25 cellular contexts compared by ENCODE assay signal in genomic region chr1:20610950-20611349, GRCh38. TPM values are rescaled to one million over a fixed set of nuclear protein-coding genes. Genes with fewer than 3 reads are reported as not detected.
DNase-seq lines count a peak whose midpoint lies in the region; ATAC-seq, FAIRE-seq and TF ChIP-seq lines count a peak whose summit lies in the region.
"Had no signal": no experiment of that assay in that cellular context is flagged by ENCODE, and none has a peak within 500 bp of the region (broad histone marks: within the 10 kb centered on the region; RNA-seq: fewer than 3 reads in every experiment).

No MANE protein-coding gene starts in this region.

- CTCF ChIA-PET in A549 (lab: Yijun Ruan, JAX) (interaction anchor here (1.4 kb wide), 1 partner anchor 21 kb away, joined by 3 read pairs; no protein-coding TSS in a partner anchor), HEK293 (lab: Yijun Ruan, JAX) (interaction anchor here (0.6 to 2.8 kb wide), 4 partner anchors 11 to 37 kb away, joined by 3 to 9 read pairs (median 3); no protein-coding TSS in a partner anchor), RWPE1 (lab: Yijun Ruan, JAX) (interaction anchor here (0.6 kb wide), 1 partner anchor 352 kb away, joined by 3 read pairs; no protein-coding TSS in a partner anchor)

- no peak for TF ChIP-seq CTCF in A549 (IDR thresholded peaks at IDR 0.05)
- no peak for TF ChIP-seq CTCF in HEK293 (tag by site-specific recombination; IDR thresholded peaks at IDR 0.05)
- no peak for TF ChIP-seq CTCF in RWPE1 (conservative IDR thresholded peaks at IDR 0.05; ENCODE audit: low read depth)

- no peak for TF ChIP-seq POLR2A in A549 (IDR thresholded peaks at IDR 0.05; ENCODE audit: low read length)

- H3K4me2 ChIP-seq in A549: no peak overlapping the region
- H3K4me2 ChIP-seq: BLaER1 had no signal

- H3K4me3 ChIP-seq in A549: no peak overlapping the region
- H3K4me3 ChIP-seq in HEK293 (ENCODE audit: low read depth, low read length): no peak overlapping the region
- H3K4me3 ChIP-seq: BLaER1, HAP-1 had no signal

- POLR2A ChIA-PET in A549 (lab: Yijun Ruan, JAX): no interaction called here
- POLR2A ChIA-PET in HEK293 (lab: Yijun Ruan, JAX): no interaction called here
- POLR2A ChIA-PET in RWPE1 (lab: Yijun Ruan, JAX; ENCODE audit: low non-redundant PET): no interaction called here

- H3K36me3 ChIP-seq in HEK293 (ENCODE audit: control insufficient read depth in 2 of 2, insufficient read depth in 1 of 2, low read length in 2 of 2): no peaks in the 10 kb centered on the region
- H3K36me3 ChIP-seq: BLaER1, HAP-1 had no signal

- H3K27ac ChIP-seq in A549 (peak overlapping the region; percentile 91 to 93; a peak in 5 of 6 replicates), HEK293 (ENCODE audit: extremely low read depth, low read depth, low read length) (no peak overlapping the region), RWPE1 (peak overlapping the region; percentile 85; the same call in 1 of the 2 replicates)
- H3K27ac ChIP-seq: BLaER1 had no signal

- H3K9me3 ChIP-seq in A549: no peaks in the 10 kb centered on the region
- no peaks in the 10 kb centered on the region for H3K9me3 ChIP-seq in HEK293 (ENCODE audit: control insufficient read depth, insufficient read depth, low read depth, low read length)
- H3K9me3 ChIP-seq: BLaER1, HAP-1 had no signal

- H3K4me1 ChIP-seq in A549: peaks cover 52% of the 10 kb centered on the region
- H3K4me1 ChIP-seq in HEK293 (ENCODE audit: control insufficient read depth, insufficient read depth, low read length): no peaks in the 10 kb centered on the region
- H3K4me1 ChIP-seq: BLaER1 had no signal

- no peak for TF ChIP-seq EP300 in A549 (IDR thresholded peaks at IDR 0.05)

- FAIRE-seq in A549 (lab: Jason Lieb, UNC): no peak
- FAIRE-seq: D721Med, HepG2 had no signal

- DNase-seq in A549 (ENCODE audit: low read depth in 1 of 2, low spot score in 1 of 2): no peak
- no peak for DNase-seq in RWPE1 (ENCODE audit: low spot score)
- DNase-seq in kidney tubule cell (ENCODE audit: low spot score): peak; percentile 47
- no peak for DNase-seq in Right ventricle myocardium inferior (ENCODE audit: missing footprints)
- no peak for DNase-seq in left ventricle myocardium superior
- DNase-seq: CD4-positive, CD25-positive, alpha-beta regulatory T cell; GOT3; Karpas-422; MV-4-11; NCI-H1105; NCI-H1436 treated with DMSO at 0.1 percent for 48 hours; NCI-H187 treated with DMSO at 0.1 percent for 48 hours; NCI-H2171 treated with DMSO at 0.1 percent for 48 hours; NCI-H446; NCI-H524 treated with DMSO at 0.1 percent for 48 hours; NCI-H774; NK-92 treated with Interleukin-12 subunit alpha and Interleukin-12 subunit beta, amount 100 ng/mL, for 24 hours had no signal

- intact Hi-C loops in Right ventricle myocardium inferior (cut with DNase I): no loop called here
- intact Hi-C loops in left ventricle myocardium superior (cut with micrococcal nuclease): no loop called here

- WGBS in A549 (ENCODE audit: missing lambda C conversion rate): 100% methylated on average over 2 of the region's 2 CpGs

- no peak for TF ChIP-seq RAD21 in A549 (conservative IDR thresholded peaks at IDR 0.05 in 1 of 2, IDR thresholded peaks at IDR 0.05 in 1 of 2)

- no peak for ATAC-seq in A549
- no peak for ATAC-seq in Right ventricle myocardium inferior
- no peak for ATAC-seq in left ventricle myocardium superior
- ATAC-seq in HG02885 (IDR thresholded peaks at IDR 0.05; ENCODE audit: poor library complexity, unreplicated experiment): no peak
- ATAC-seq: HepG2, SK-N-SH treated with all-trans-retinoic acid at 6 μM for 48 hours had no signal

TF ChIP-seq in A549, 52 proteins besides CTCF, POLR2A, EP300 and RAD21:
- TF ChIP-seq GATA3 (IDR thresholded peaks at IDR 0.05; ENCODE audit: borderline replicate concordance) (no peak), PHF8 (IDR thresholded peaks at IDR 0.05; ENCODE audit: borderline replicate concordance, low read depth) (no peak), RARB (CRISPR knock-in tag; IDR thresholded peaks at IDR 0.05) (no peak), ZFP36 (IDR thresholded peaks at IDR 0.05; ENCODE audit: borderline replicate concordance, partially characterized antibody) (no peak), HOXA7 (CRISPR knock-in tag; IDR thresholded peaks at IDR 0.05) (no peak), BHLHE40 (IDR thresholded peaks at IDR 0.05; ENCODE audit: low read depth, low read length) (no peak), FOSL2 (IDR thresholded peaks at IDR 0.05) (no peak), FOSL2 (CRISPR knock-in tag; IDR thresholded peaks at IDR 0.05) (no peak)

TF ChIP-seq in HEK293, 187 proteins besides CTCF, POLR2A, EP300 and RAD21:
- peak; percentile 70; the same call in 1 of the 2 replicates for TF ChIP-seq ZNF121 (tag by site-specific recombination; IDR thresholded peaks at IDR 0.05)
- no peak for TF ChIP-seq ZNF266 (tag by site-specific recombination; IDR thresholded peaks at IDR 0.05; ENCODE audit: low read depth)
- TF ChIP-seq ZBTB20 (tag by site-specific recombination; IDR thresholded peaks at IDR 0.05): no peak
- TF ChIP-seq YY2 (tag by site-specific recombination; IDR thresholded peaks at IDR 0.05): no peak

RNA-seq across cellular contexts. Expression of gene CDA, which starts 22.1 kb away (rescaled TPM):
- polyA plus RNA-seq in A549 (2011; rRNA removed) (11.2 and 12.2 TPM in 2 replicates), A549 (2017; fragmentation: RNase III; extraction: RNeasy Plus Mini Kit Qiagen cat#74134 plus additional on column Dnase treatment) (35.6 to 48.7 TPM (median 44.6 TPM) in 3 replicates)
- 24.0 and 25.0 TPM in 2 replicates for polyA plus RNA-seq in A549 (2012; cell fraction: cytosol; rRNA removed)
- polyA plus RNA-seq in A549 (2012; cell fraction: nucleus; rRNA removed): 15.2 and 17.4 TPM in 2 replicates
- polyA minus RNA-seq in A549 (2011; rRNA and poly(A)+ RNA removed): 18.8 and 24.3 TPM in 2 replicates
- total RNA-seq in Right ventricle myocardium inferior (3.2 TPM), left ventricle myocardium superior (2.9 TPM)
- total RNA-seq: CD4-positive, CD25-positive, alpha-beta regulatory T cell; MCF 10A had no signal

RNA-seq across cellular contexts. Expression of gene PINK1, which starts 22.3 kb away (rescaled TPM):
- 18.9 and 19.9 TPM in 2 replicates for polyA plus RNA-seq in A549 (2011; rRNA removed)
- polyA plus RNA-seq in A549 (2012; cell fraction: cytosol; rRNA removed): 24.1 and 29.5 TPM in 2 replicates
- polyA plus RNA-seq in A549 (2012; cell fraction: nucleus; rRNA removed): 21.1 and 21.3 TPM in 2 replicates
- 41.5 to 53.3 TPM (median 51.4 TPM) in 3 replicates for polyA plus RNA-seq in A549 (2017; fragmentation: RNase III; extraction: RNeasy Plus Mini Kit Qiagen cat#74134 plus additional on column Dnase treatment)
- polyA minus RNA-seq in A549 (2011; rRNA and poly(A)+ RNA removed): 8.2 and 9.6 TPM in 2 replicates
- total RNA-seq in Right ventricle myocardium inferior: 288 TPM
- 261 TPM for total RNA-seq in left ventricle myocardium superior

RNA-seq across cellular contexts. Expression of gene DDOST, which starts 50.2 kb away (rescaled TPM):
- 231 and 258 TPM in 2 replicates for polyA plus RNA-seq in A549 (2011; rRNA removed)
- 172 and 229 TPM in 2 replicates for polyA plus RNA-seq in A549 (2012; cell fraction: cytosol; rRNA removed)
- 154 and 173 TPM in 2 replicates for polyA plus RNA-seq in A549 (2012; cell fraction: nucleus; rRNA removed)
- 154 to 158 TPM (median 156 TPM) in 3 replicates for polyA plus RNA-seq in A549 (2017; fragmentation: RNase III; extraction: RNeasy Plus Mini Kit Qiagen cat#74134 plus additional on column Dnase treatment)
- 135 and 176 TPM in 2 replicates for polyA minus RNA-seq in A549 (2011; rRNA and poly(A)+ RNA removed)
- total RNA-seq in Right ventricle myocardium inferior: 150 TPM
- 135 TPM for total RNA-seq in left ventricle myocardium superior

RNA-seq across cellular contexts. Expression of gene FAM43B, which starts 58.6 kb away (rescaled TPM):
- 0.53 and 0.76 TPM in 2 replicates for polyA plus RNA-seq in A549 (2011; rRNA removed)
- 1.4 and 2.0 TPM in 2 replicates for polyA plus RNA-seq in A549 (2012; cell fraction: cytosol; rRNA removed)
- 3.1 and 5.4 TPM in 2 replicates for polyA plus RNA-seq in A549 (2012; cell fraction: nucleus; rRNA removed)
- polyA plus RNA-seq in A549 (2017; fragmentation: RNase III; extraction: RNeasy Plus Mini Kit Qiagen cat#74134 plus additional on column Dnase treatment): 4.1 to 7.1 TPM (median 6.9 TPM) in 3 replicates
- polyA minus RNA-seq in A549 (2011; rRNA and poly(A)+ RNA removed): 0.78 and 0.83 TPM in 2 replicates
- total RNA-seq in Right ventricle myocardium inferior: 4.5 TPM
- total RNA-seq in left ventricle myocardium superior: 2.5 TPM
- total RNA-seq: CD4-positive, CD25-positive, alpha-beta regulatory T cell; MCF 10A had no signal
- polyA plus RNA-seq: CD4-positive, CD25-positive, alpha-beta regulatory T cell had no signal
